In genomic region chr11:8228206-8228605, GRCh38 we compare ENCODE assay signal across 27 cellular contexts. TPM values are rescaled to one million over a fixed set of nuclear protein-coding genes. Genes with fewer than 3 reads are reported as not detected.
DNase-seq lines count a peak whose midpoint lies in the region; ATAC-seq, FAIRE-seq and TF ChIP-seq lines count a peak whose summit lies in the region.
"Had no signal": no experiment of that assay in that cellular context is flagged by ENCODE, and none has a peak within 500 bp of the region (broad histone marks: within the 10 kb centered on the region; RNA-seq: fewer than 3 reads in every experiment).

No MANE protein-coding gene starts in this region.

- peak overlapping the region; percentile 30 for H3K18ac ChIP-seq in trophoblast cell (ENCODE audit: low read length)

- no peaks in the 10 kb centered on the region for H4K20me1 ChIP-seq in PC-3 (ENCODE audit: low read length)

- no peak overlapping the region for H2BK5ac ChIP-seq in trophoblast cell (ENCODE audit: low read depth, low read length, poor library complexity)

- no peaks in the 10 kb centered on the region for H3K9me3 ChIP-seq in PC-3 (ENCODE audit: low read length)
- no peaks in the 10 kb centered on the region for H3K9me3 ChIP-seq in trophoblast cell (ENCODE audit: insufficient read depth, low read depth, low read length)
- no peaks in the 10 kb centered on the region for H3K9me3 ChIP-seq in transverse colon
- H3K9me3 ChIP-seq: A549, BE2C had no signal

- peak overlapping the region; percentile 51 for H3K14ac ChIP-seq in trophoblast cell (ENCODE audit: low read length)

- TF ChIP-seq CTCF in D721Med (IDR thresholded peaks at IDR 0.05; ENCODE audit: insufficient read depth, missing control alignments) (peak; percentile 4), PC-3 (conservative IDR thresholded peaks at IDR 0.05; ENCODE audit: low read depth, low read length) (no peak), foreskin keratinocyte (conservative IDR thresholded peaks at IDR 0.05) (no peak), transverse colon (IDR thresholded peaks at IDR 0.05) (no peak)

- TF ChIP-seq POLR2A in transverse colon (IDR thresholded peaks at IDR 0.05), result no peak

- DNase-seq in D721Med (ENCODE audit: insufficient read length, low spot score) (peak; percentile 87), PC-3 (no peak), foreskin keratinocyte (no peak), trophoblast cell (no peak), head of caudate nucleus (no peak), transverse colon (no peak)
- no peak for DNase-seq in NK-92 treated with Interleukin-12 subunit alpha and Interleukin-12 subunit beta, amount 100 ng/mL, for 24 hours (lab: John Stamatoyannopoulos, UW)
- DNase-seq: BE2C, DMS 273 treated with DMSO at 0.1 percent for 48 hours, DMS79 treated with DMSO at 0.1 percent for 48 hours, H9, MM.1S, NCI-H1048, NCI-H1417 treated with DMSO at 0.1 percent for 48 hours, NCI-H187, NCI-H2107, NCI-H748 treated with DMSO at 0.1 percent for 48 hours, RPMI8226 had no signal

- peak overlapping the region; percentile 32 for H2AK5ac ChIP-seq in trophoblast cell (ENCODE audit: low read length)

- H2BK120ac ChIP-seq in trophoblast cell (ENCODE audit: insufficient read depth, low read length, poor library complexity), result peak overlapping the region; percentile 44

- POLR2A ChIA-PET in PC-3 (lab: Charles Lee; ENCODE audit: unreplicated experiment), result no interaction called here

- peak; percentile 61 for FAIRE-seq in D721Med (lab: Jason Lieb, UNC)
- FAIRE-seq: A549, HepG2, K562 had no signal

- in situ Hi-C loops in transverse colon (cut with MboI; ENCODE audit: low pct_ligation_motif_present in 1 of 4, low pct_unique_long_range_greater_than_20kb in 1 of 4, low sequenced_read_pairs in 3 of 4), result loop anchor here in 3 of 4 donors (10.0 kb wide), 1 partner anchor 337 kb away; no protein-coding TSS in a partner anchor

- H2BK12ac ChIP-seq in trophoblast cell (ENCODE audit: low read length), result peak overlapping the region; percentile 53

- ATAC-seq in PC-3 (no peak), foreskin keratinocyte (no peak), GM18519 (IDR thresholded peaks at IDR 0.05; ENCODE audit: low FRiP score, unreplicated experiment) (no peak)
- ATAC-seq: A549, HepG2, K562, SK-N-SH treated with all-trans-retinoic acid at 6 μM for 48 hours had no signal

- H3K9ac ChIP-seq in PC-3 (ENCODE audit: low read length) (no peak overlapping the region), trophoblast cell (ENCODE audit: low read length) (no peak overlapping the region)
- H3K9ac ChIP-seq: GM23248 had no signal

- peak overlapping the region; percentile 15 for H3K4ac ChIP-seq in trophoblast cell (ENCODE audit: low read depth, low read length)

- no peak for TF ChIP-seq EP300 in transverse colon (IDR thresholded peaks at IDR 0.05; ENCODE audit: low read depth)

- no peak overlapping the region for H3K4me3 ChIP-seq in PC-3 (ENCODE audit: low read length)
- no peak overlapping the region for H3K4me3 ChIP-seq in trophoblast cell (ENCODE audit: low read depth, low read length)
- H3K4me3 ChIP-seq in transverse colon, result no peak overlapping the region
- H3K4me3 ChIP-seq: A549, GM23248, K562 had no signal

- no peak overlapping the region for H3K4me2 ChIP-seq in PC-3 (ENCODE audit: low read length)
- no peak overlapping the region for H3K4me2 ChIP-seq in trophoblast cell (ENCODE audit: low read length)

- H3K36me3 ChIP-seq in PC-3 (ENCODE audit: low read depth, low read length) (no peaks in the 10 kb centered on the region), trophoblast cell (ENCODE audit: control insufficient read depth in 1 of 2, insufficient read depth in 2 of 2, low read length in 2 of 2) (no peaks in the 10 kb centered on the region), transverse colon (no peaks in the 10 kb centered on the region)
- H3K36me3 ChIP-seq: BE2C had no signal

- H4K12ac ChIP-seq in trophoblast cell (ENCODE audit: low read depth, low read length), result no peak overlapping the region

- peak overlapping the region; percentile 80 for H4K91ac ChIP-seq in trophoblast cell (ENCODE audit: low read depth, low read length)

- H3K27me3 ChIP-seq in PC-3 (ENCODE audit: low read length) (no peaks in the 10 kb centered on the region), foreskin keratinocyte (peaks cover 21% of the 10 kb centered on the region), trophoblast cell (ENCODE audit: insufficient read depth, low read length) (no peaks in the 10 kb centered on the region), transverse colon (no peaks in the 10 kb centered on the region)
- H3K27me3 ChIP-seq: BE2C had no signal

- no peaks in the 10 kb centered on the region for H3F3A ChIP-seq in PC-3 (ENCODE audit: low read length, unreplicated experiment)

- peaks cover 47% of the 10 kb centered on the region for H3K79me1 ChIP-seq in trophoblast cell (ENCODE audit: low read length)

- peaks cover 32% of the 10 kb centered on the region for H3K4me1 ChIP-seq in PC-3 (ENCODE audit: insufficient read depth, low read length)
- peaks cover 15% of the 10 kb centered on the region for H3K4me1 ChIP-seq in foreskin keratinocyte
- H3K4me1 ChIP-seq in trophoblast cell (ENCODE audit: control insufficient read depth in 1 of 2, insufficient read depth in 2 of 2, low read length in 2 of 2), result peaks cover 29 to 42% of the 10 kb centered on the region in 2 experiments
- peaks cover 0 to 27% (median 12%) of the 10 kb centered on the region in 4 donors for H3K4me1 ChIP-seq in transverse colon

- WGBS in trophoblast cell (ENCODE audit: extremely low coverage, insufficient coverage, insufficient read length), result no CpG with 5 or more reads among the region's 7 CpGs
- WGBS in transverse colon (ENCODE audit: low coverage in 1 of 2), 2 donors, result 60 to 78% methylated on average over 1 to 7 of the region's 7 CpGs

- CTCF ChIA-PET in PC-3 (lab: Charles Lee), result interaction anchor here (0.6 to 1.1 kb wide), 3 partner anchors 30 to 338 kb away, joined by 4 read pairs; no protein-coding TSS in a partner anchor

- no peaks in the 10 kb centered on the region for H3K9me2 ChIP-seq in PC-3 (replicated peaks; ENCODE audit: low read length)

- no TSS peak for BruUV-seq in PC-3 (replicated peaks; lab: Mats Ljungman, UMichigan)

- H2AFZ ChIP-seq in PC-3 (ENCODE audit: low read length), result no peak overlapping the region
- H2AFZ ChIP-seq in trophoblast cell (ENCODE audit: insufficient read depth, low read length, poor library complexity), result no peak overlapping the region
- H2AFZ ChIP-seq: GM23248 had no signal

- peak overlapping the region; percentile 39; the same call in 1 of the 2 replicates for H3K27ac ChIP-seq in PC-3 (ENCODE audit: low read length)
- peak overlapping the region; percentile 34 for H3K27ac ChIP-seq in foreskin keratinocyte
- no peak overlapping the region for H3K27ac ChIP-seq in trophoblast cell (ENCODE audit: low read depth, low read length)
- H3K27ac ChIP-seq in transverse colon, result no peak overlapping the region
- H3K27ac ChIP-seq: GM23248, HL-60 had no signal

- H3K79me2 ChIP-seq in PC-3 (ENCODE audit: low read length), result no peaks in the 10 kb centered on the region
- peaks cover 7% of the 10 kb centered on the region for H3K79me2 ChIP-seq in trophoblast cell (ENCODE audit: control insufficient read depth, insufficient read depth, low read length, poor library complexity)

- intact Hi-C loops in PC-3 (cut with micrococcal nuclease) (no loop called here), head of caudate nucleus (cut with DNase I) (loop anchor here (5.0 kb wide), 1 partner anchor 34 kb away; the partner anchor contains the start of gene LMO1), transverse colon (cut with DNase I; ENCODE audit: low total_unique reads) (no loop called here)

- H3K23ac ChIP-seq in trophoblast cell (ENCODE audit: low read length), result no peak overlapping the region

- peak overlapping the region; percentile 34 for H4K8ac ChIP-seq in trophoblast cell (ENCODE audit: low read depth, low read length)

RNA-seq across cellular contexts. Expression of gene LMO1, which starts 35.5 kb away (rescaled TPM):
- 0.15 TPM in 1 of 2 replicates, not detected in the other for total RNA-seq in PC-3 (2014; rRNA removed)
- not detected in 2 replicates for total RNA-seq in foreskin keratinocyte
- not detected in 2 replicates for polyA plus RNA-seq in foreskin keratinocyte
- 9.5 and 10.1 TPM in 2 replicates for polyA plus RNA-seq in trophoblast cell (2013)
- not detected for total RNA-seq in transverse colon
- total RNA-seq: GM23248, HepG2, HT-29, K562, LHCN-M2 had no signal
- polyA plus RNA-seq: GM23248, HepG2, K562 had no signal

RNA-seq across cellular contexts. Expression of gene RIC3, which starts 59.4 kb away (rescaled TPM):
- total RNA-seq in PC-3 (2014; rRNA removed) (not detected in 2 replicates), foreskin keratinocyte (0.39 and 0.71 TPM in 2 replicates), transverse colon (10 to 100 TPM in 2 of 4 donors, 1 to 10 TPM in 2; 3.3 to 43.0 (median 12.5) TPM)
- 0.02 and 0.10 TPM in 2 replicates for polyA plus RNA-seq in foreskin keratinocyte
- 1.0 and 1.2 TPM in 2 replicates for polyA plus RNA-seq in trophoblast cell (2013)
- total RNA-seq: GM23248, HepG2, HT-29, LHCN-M2 had no signal
- polyA plus RNA-seq: HepG2 had no signal

Comparison
In these comparisons a context has a peak if more than half of its experiments do, and no peak if none do; other contexts are left out.
1. H3K27ac ChIP-seq: peak in PC-3 (single experiment) and foreskin keratinocyte (single experiment); none in trophoblast cell (single experiment) and transverse colon (0 of 4).